In genomic region chrX:23954396-23954795, GRCh38 we compare ENCODE assay signal across 21 cellular contexts. TPM values are rescaled to one million over a fixed set of nuclear protein-coding genes. Genes with fewer than 3 reads are reported as not detected.
A peak's percentile ranks its signal among the peaks of the same experiment; 100 is the strongest.
DNase-seq lines count a peak whose midpoint lies in the region; TF ChIP-seq lines count a peak whose summit lies in the region.
"Had no signal": no experiment of that assay in that cellular context is flagged by ENCODE, and none has a peak within 500 bp of the region (broad histone marks: within the 10 kb centered on the region; RNA-seq: fewer than 3 reads in every experiment).

No MANE protein-coding gene starts in this region.

- H3K36me3 ChIP-seq in Karpas-422 (ENCODE audit: insufficient read depth, low read length) = no peaks in the 10 kb centered on the region
- no peaks in the 10 kb centered on the region for H3K36me3 ChIP-seq in right atrium auricular region
- H3K36me3 ChIP-seq: heart left ventricle, left ventricle myocardium inferior, neutrophil, tibial nerve had no signal

- H3K27me3 ChIP-seq in Karpas-422 (ENCODE audit: low read length) = no peaks in the 10 kb centered on the region
- H3K27me3 ChIP-seq in right atrium auricular region = no peaks in the 10 kb centered on the region
- H3K27me3 ChIP-seq: neutrophil, tibial nerve had no signal

- no peaks in the 10 kb centered on the region for H3K9me2 ChIP-seq in Karpas-422 (replicated peaks; ENCODE audit: insufficient read depth, low read length)

- no peaks in the 10 kb centered on the region for H3K27me3 Mint-ChIP-seq in activated naive CD8-positive, alpha-beta T cell
- H3K27me3 Mint-ChIP-seq in activated naive CD8-positive, alpha-beta T cell treated with anti-CD3 and anti-CD28 coated beads for 36 hours = no peaks in the 10 kb centered on the region
- H3K27me3 Mint-ChIP-seq: stimulated activated naive CD8-positive, alpha-beta T cell treated with anti-CD3 and anti-CD28 coated beads, Interleukin-15, amount 100 ng/mL, for 72 hours had no signal

- no peaks in the 10 kb centered on the region for H3K9me3 ChIP-seq in Karpas-422 (ENCODE audit: low read length)
- H3K9me3 ChIP-seq in right atrium auricular region = no peaks in the 10 kb centered on the region
- H3K9me3 ChIP-seq: Caco-2, heart left ventricle, left ventricle myocardium inferior, neutrophil, psoas muscle, tibial nerve had no signal

- no peak overlapping the region for H3K4me3 Mint-ChIP-seq in activated naive CD8-positive, alpha-beta T cell
- no peak overlapping the region for H3K4me3 Mint-ChIP-seq in activated naive CD8-positive, alpha-beta T cell treated with anti-CD3 and anti-CD28 coated beads for 36 hours

- H3K79me2 ChIP-seq in Karpas-422 (ENCODE audit: low read length) = no peaks in the 10 kb centered on the region

- peak overlapping the region; percentile 54 for H3K27ac Mint-ChIP-seq in activated naive CD8-positive, alpha-beta T cell
- H3K27ac Mint-ChIP-seq in activated naive CD8-positive, alpha-beta T cell treated with anti-CD3 and anti-CD28 coated beads for 36 hours = no peak overlapping the region

- peaks cover 2% of the 10 kb centered on the region for H3K36me3 Mint-ChIP-seq in activated naive CD8-positive, alpha-beta T cell
- no peaks in the 10 kb centered on the region for H3K36me3 Mint-ChIP-seq in activated naive CD8-positive, alpha-beta T cell treated with anti-CD3 and anti-CD28 coated beads for 36 hours

- no peaks in the 10 kb centered on the region for H4K20me1 ChIP-seq in Karpas-422 (ENCODE audit: insufficient read depth, low read depth, low read length)

- H3K4me1 Mint-ChIP-seq in activated naive CD8-positive, alpha-beta T cell (ENCODE audit: low read depth) = peaks cover 37% of the 10 kb centered on the region
- peaks cover 24% of the 10 kb centered on the region for H3K4me1 Mint-ChIP-seq in activated naive CD8-positive, alpha-beta T cell treated with anti-CD3 and anti-CD28 coated beads for 36 hours

- no peak for DNase-seq in activated naive CD8-positive, alpha-beta T cell treated with anti-CD3 and anti-CD28 coated beads for 36 hours
- DNase-seq in Karpas-422 (no peak), islet precursor cell (peak; percentile 82), right atrium auricular region (ENCODE audit: low spot score) (no peak), GM10266 (ENCODE audit: extremely low spot score) (no peak), OCI-M1 (lab: John Stamatoyannopoulos, UW) (no peak)
- DNase-seq: activated T-cell treated with anti-CD3 and anti-CD28 coated beads, Interleukin-2, amount 50 U/mL, for 48 hours; amygdala; dermis blood vessel endothelial cell; EL; heart left ventricle; left ventricle myocardium inferior; NCI-H1694 treated with DMSO at 0.1 percent for 48 hours; NCI-H748 treated with DMSO at 0.1 percent for 48 hours; psoas muscle; stimulated activated CD4-positive, alpha-beta T cell treated with anti-CD3 and anti-CD28 coated beads, Interleukin-4, amount 100 ng/mL, for 4 hours; stimulated activated naive CD8-positive, alpha-beta T cell treated with anti-CD3 and anti-CD28 coated beads, Interleukin-15, amount 100 ng/mL, for 72 hours had no signal

- H3K27ac ChIP-seq in Karpas-422 (ENCODE audit: low read length) (no peak overlapping the region), right atrium auricular region (no peak overlapping the region)
- H3K27ac ChIP-seq: left ventricle myocardium inferior, psoas muscle, tibial nerve had no signal

- H2AFZ ChIP-seq in Karpas-422 (ENCODE audit: low read length) = peak overlapping the region; percentile 72; the same call in 1 of the 2 replicates

- TF ChIP-seq CTCF in right atrium auricular region (IDR thresholded peaks at IDR 0.05) (no peak), GM10266 (IDR thresholded peaks at IDR 0.05; ENCODE audit: control insufficient read depth, insufficient read depth, low read depth, missing control alignments) (no peak)

- H3K4me3 ChIP-seq in Karpas-422 (ENCODE audit: low read length) = no peak overlapping the region
- H3K4me3 ChIP-seq in right atrium auricular region = no peak overlapping the region
- H3K4me3 ChIP-seq: heart left ventricle, left ventricle myocardium inferior, psoas muscle, tibial nerve had no signal

- H3K4me1 ChIP-seq in Karpas-422 (ENCODE audit: low read length) = peaks cover 13% of the 10 kb centered on the region
- no peaks in the 10 kb centered on the region for H3K4me1 ChIP-seq in right atrium auricular region
- H3K4me1 ChIP-seq: Caco-2, left ventricle myocardium inferior, psoas muscle, tibial nerve had no signal

- no peaks in the 10 kb centered on the region for H3K9me3 Mint-ChIP-seq in activated naive CD8-positive, alpha-beta T cell (ENCODE audit: low read depth)
- no peaks in the 10 kb centered on the region for H3K9me3 Mint-ChIP-seq in activated naive CD8-positive, alpha-beta T cell treated with anti-CD3 and anti-CD28 coated beads for 36 hours
- H3K9me3 Mint-ChIP-seq: stimulated activated naive CD8-positive, alpha-beta T cell treated with anti-CD3 and anti-CD28 coated beads, Interleukin-15, amount 100 ng/mL, for 72 hours had no signal

- no peak overlapping the region for H3K9ac ChIP-seq in Karpas-422 (ENCODE audit: low read length)

- no peak overlapping the region for H3K4me2 ChIP-seq in Karpas-422 (ENCODE audit: low read depth, low read length, poor library complexity, severe bottlenecking)

RNA-seq across cellular contexts. Expression of gene CXorf58, which starts 46.6 kb away (rescaled TPM):
- total RNA-seq in activated naive CD8-positive, alpha-beta T cell treated with anti-CD3 and anti-CD28 coated beads for 36 hours = under 1 TPM in 1 of 2 experiments, not detected in 1; 0.24 TPM
- total RNA-seq in Karpas-422 (2014; rRNA removed; shearing (Covaris generic); ENCODE audit: low replicate concordance) = not detected in 2 replicates
- not detected for total RNA-seq in right atrium auricular region
- total RNA-seq: Caco-2, dermis blood vessel endothelial cell had no signal

RNA-seq across cellular contexts. Expression of gene APOO, which starts 46.7 kb away (rescaled TPM):
- 10 to 100 TPM; 31.7 to 38.5 TPM for total RNA-seq in activated naive CD8-positive, alpha-beta T cell treated with anti-CD3 and anti-CD28 coated beads for 36 hours
- 27.3 and 37.4 TPM in 2 replicates for total RNA-seq in Karpas-422 (2014; rRNA removed; shearing (Covaris generic); ENCODE audit: low replicate concordance)
- 10 to 100 TPM; 27.1 to 63.3 TPM for total RNA-seq in right atrium auricular region
